ENCODE assay signal across 8 cellular contexts in genomic region chr16:4693296-4693955, GRCh38. TPM values are rescaled to one million over a fixed set of nuclear protein-coding genes. Genes with fewer than 3 reads are reported as not detected.
DNase-seq lines count a peak whose midpoint lies in the region; ATAC-seq and TF ChIP-seq lines count a peak whose summit lies in the region.

TSS of gene NUDT16L1 (plus strand) at chr16:4693562. CDS start at chr16:4693727, 165 bp downstream.

- in situ Hi-C loops in astrocyte of the cerebellum (cut with HindIII; ENCODE audit: low sequenced_read_pairs) = no loop called here

- H3K27me3 ChIP-seq in rectal smooth muscle tissue (ENCODE audit: control insufficient read depth, insufficient read depth, low read length) (no peaks in the 10 kb centered on the region), vagina (no peaks in the 10 kb centered on the region)

- no peaks in the 10 kb centered on the region for H3K9me3 ChIP-seq in vagina

- H3K9ac ChIP-seq in rectal smooth muscle tissue (ENCODE audit: low read length) = peak within 1 kb of the TSS; percentile 68

- H3K36me3 ChIP-seq in rectal smooth muscle tissue (ENCODE audit: control insufficient read depth, insufficient read depth, low read length) (peaks cover 19% of the 10 kb centered on the region), vagina (peaks cover 0 to 21% of the 10 kb centered on the region in 2 donors)

- H3K27ac ChIP-seq in rectal smooth muscle tissue (ENCODE audit: low read depth, low read length) (peak within 1 kb of the TSS; percentile 85), vagina (peak within 1 kb of the TSS; percentile 74)

- ATAC-seq in GM18511 (IDR thresholded peaks at IDR 0.05; ENCODE audit: unreplicated experiment) (peak; percentile 97), HG03025 (IDR thresholded peaks at IDR 0.05; ENCODE audit: low FRiP score, unreplicated experiment) (peak; percentile 85)

- H3K4me3 ChIP-seq in astrocyte of the cerebellum (ENCODE audit: low read depth, low read length) = peak within 1 kb of the TSS; percentile 83
- H3K4me3 ChIP-seq in rectal smooth muscle tissue (ENCODE audit: low read length) = peak within 1 kb of the TSS; percentile 97
- peak within 1 kb of the TSS; percentile 78 to 91 for H3K4me3 ChIP-seq in vagina

- peaks cover 3% of the 10 kb centered on the region for H3K4me1 ChIP-seq in rectal smooth muscle tissue (ENCODE audit: control insufficient read depth, insufficient read depth, low read length)
- peaks cover 37% of the 10 kb centered on the region for H3K4me1 ChIP-seq in vagina

- TF ChIP-seq POLR2A in vagina (IDR thresholded peaks at IDR 0.05) = peak in 1 of 2 donors; percentile 55

- DNase-seq in NCI-H2081 (lab: John Stamatoyannopoulos, UW) (peak; percentile 94 to 97), T-helper 9 cell (peak; percentile 96), astrocyte of the cerebellum (ENCODE audit: low read depth) (peak; percentile 77), hepatic stellate cell (ENCODE audit: low spot score) (peak; percentile 100), vagina (ENCODE audit: extremely low spot score in 2 of 2) (peak in 1 of 2 donors; percentile 96)

- intact Hi-C loops in vagina (cut with DNase I) = no loop called here

- no peak for TF ChIP-seq CTCF in astrocyte of the cerebellum (IDR thresholded peaks at IDR 0.05; ENCODE audit: low read depth, low read length, missing control alignments)
- TF ChIP-seq CTCF in vagina (IDR thresholded peaks at IDR 0.05) = peak in 2 of 3 experiments; percentile 23 to 27

RNA-seq across cellular contexts. Expression of gene NUDT16L1, which starts in this region (rescaled TPM):
- 28.5 TPM for total RNA-seq in vagina
